ENCODE assay signal across 8 cellular contexts in the genomic region with DNA sequence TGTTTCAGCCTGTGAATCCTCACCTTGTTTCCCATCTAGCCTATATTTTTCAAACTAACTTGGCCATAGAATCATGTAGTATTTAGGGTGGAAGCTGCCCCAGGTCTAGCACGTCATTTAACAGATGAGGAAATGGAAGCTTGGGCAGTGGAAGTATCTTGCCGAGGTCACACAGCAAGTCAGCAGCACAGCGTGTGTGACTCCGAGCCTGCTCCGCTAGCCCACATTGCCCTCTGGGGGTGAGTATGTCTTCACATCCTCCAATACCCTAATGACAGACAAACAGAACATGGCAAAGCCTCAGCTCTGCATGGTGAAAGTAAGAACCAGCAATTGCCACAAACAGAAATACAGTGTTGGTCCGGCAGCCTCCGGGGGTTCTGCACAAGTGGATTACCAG. TPM values are rescaled to one million over a fixed set of nuclear protein-coding genes. Genes with fewer than 3 reads are reported as not detected.
DNase-seq lines count a peak whose midpoint lies in the region; ATAC-seq and TF ChIP-seq lines count a peak whose summit lies in the region.
"Had no signal": no experiment of that assay in that cellular context is flagged by ENCODE, and none has a peak within 500 bp of the region (broad histone marks: within the 10 kb centered on the region; RNA-seq: fewer than 3 reads in every experiment).

No MANE protein-coding gene starts in this region.

- intact Hi-C loops in heart left ventricle (cut with DNase I), result loop anchor here in 1 of 10 donors (2.0 to 10.0 kb wide), 2 partner anchors 94 to 154 kb away; no protein-coding TSS in a partner anchor

- H3K27ac ChIP-seq in heart left ventricle, result peak overlapping the region in 1 of 12 donors; percentile 78

- WGBS in heart left ventricle, 4 donors, result 65 to 75% (median 68%) methylated on average over 3 to 7 of the region's 7 CpGs

- DNase-seq in NCI-H460 (ENCODE audit: extremely low read depth, low read depth) (peak; percentile 55), heart left ventricle (peak; percentile 41 to 83 (median 55)), 8988T (no peak), hepatic stellate cell (ENCODE audit: low spot score) (no peak)
- peak; percentile 53 for DNase-seq in activated CD8-positive, alpha-beta memory T cell treated with anti-CD3 and anti-CD28 coated beads, Interleukin-2, amount 50 U/mL, for 4 hours
- peak; percentile 33 to 47 for DNase-seq in stimulated activated CD4-positive, alpha-beta T cell treated with anti-CD3 and anti-CD28 coated beads, Interleukin-1b, Interleukin-23, amount 100 ng/mL, for 4 hours (ENCODE audit: low read depth in 2 of 2)

- TF ChIP-seq POLR2A in heart left ventricle (IDR thresholded peaks at IDR 0.05), result no peak

- peaks cover 0 to 44% (median 0%) of the 10 kb centered on the region in 12 donors for H3K4me1 ChIP-seq in heart left ventricle

- no peaks in the 10 kb centered on the region for H3K9me3 ChIP-seq in heart left ventricle

- H3K27me3 ChIP-seq in heart left ventricle, result peaks cover 0 to 41% (median 0%) of the 10 kb centered on the region in 9 donors

- no peak overlapping the region for H3K4me3 ChIP-seq in heart left ventricle

- ATAC-seq in GM21367 (IDR thresholded peaks at IDR 0.05; ENCODE audit: unreplicated experiment) (peak; percentile 40), heart left ventricle (peak; percentile 53 to 87 (median 72))

- TF ChIP-seq CTCF in heart left ventricle (IDR thresholded peaks at IDR 0.05), result peak in 6 of 12 donors; percentile 8 to 45 (median 24)

- H3K36me3 ChIP-seq in heart left ventricle, result no peaks in the 10 kb centered on the region

RNA-seq across cellular contexts. Expression of gene CCR5, which starts 2.2 kb away (rescaled TPM):
- 0.12 TPM in 1 of 2 replicates, not detected in the other for total RNA-seq in NCI-H460 (2014; rRNA removed; shearing (Covaris generic))
- polyA plus RNA-seq in NCI-H460 (2014; cell fraction: nucleus; rRNA removed), result not detected in 2 replicates
- 10 to 100 TPM in 1 of 9 donors, 1 to 10 TPM in 1, under 1 TPM in 7; 0.13 to 12.7 (median 0.46) TPM for total RNA-seq in heart left ventricle
- under 1 TPM; 0.27 to 0.40 TPM for polyA plus RNA-seq in heart left ventricle
- total RNA-seq: pulmonary artery endothelial cell had no signal

RNA-seq across cellular contexts. Expression of gene CCR2, which starts 14.7 kb away (rescaled TPM):
- not detected in 2 replicates for total RNA-seq in NCI-H460 (2014; rRNA removed; shearing (Covaris generic))
- not detected in 2 replicates for polyA plus RNA-seq in NCI-H460 (2014; cell fraction: nucleus; rRNA removed)
- total RNA-seq in heart left ventricle, result 10 to 100 TPM in 1 of 9 donors, 1 to 10 TPM in 3, under 1 TPM in 5; 0.35 to 10.5 (median 0.94) TPM
- under 1 TPM; 0.23 to 0.53 TPM for polyA plus RNA-seq in heart left ventricle
- total RNA-seq: pulmonary artery endothelial cell had no signal

RNA-seq across cellular contexts. Expression of gene CCRL2, which starts 38.5 kb away (rescaled TPM):
- not detected in 2 replicates for total RNA-seq in NCI-H460 (2014; rRNA removed; shearing (Covaris generic))
- not detected in 2 replicates for polyA plus RNA-seq in NCI-H460 (2014; cell fraction: nucleus; rRNA removed)
- total RNA-seq in heart left ventricle, result 1 to 10 TPM in 8 of 9 donors, under 1 TPM in 1; 0.70 to 8.1 (median 1.7) TPM
- 1 to 10 TPM; 1.1 to 1.9 TPM for polyA plus RNA-seq in heart left ventricle

Comparison
In these comparisons a context has a peak if more than half of its experiments do, and no peak if none do; other contexts are left out.
1. DNase-seq: peak in NCI-H460 (single experiment), activated CD8-positive, alpha-beta memory T cell treated with anti-CD3 and anti-CD28 coated beads, Interleukin-2, amount 50 U/mL, for 4 hours (single experiment), heart left ventricle (5 of 5) and stimulated activated CD4-positive, alpha-beta T cell treated with anti-CD3 and anti-CD28 coated beads, Interleukin-1b, Interleukin-23, amount 100 ng/mL, for 4 hours (2 of 2); none in 8988T (single experiment) and hepatic stellate cell (single experiment).